In genomic region chr15:100591835-100592234, GRCh38 we compare ENCODE assay signal across 20 cellular contexts. TPM values are rescaled to one million over a fixed set of nuclear protein-coding genes. Genes with fewer than 3 reads are reported as not detected.
DNase-seq lines count a peak whose midpoint lies in the region; ATAC-seq lines count a peak whose summit lies in the region.
"Had no signal": no experiment of that assay in that cellular context is flagged by ENCODE, and none has a peak within 500 bp of the region (broad histone marks: within the 10 kb centered on the region; RNA-seq: fewer than 3 reads in every experiment).

No MANE protein-coding gene starts in this region.

- H3K36me3 Mint-ChIP-seq in activated T-cell treated with anti-CD3 and anti-CD28 coated beads, Interleukin-2, amount 50 U/mL, for 72 hours (ENCODE audit: insufficient read depth in 2 of 2), result peaks cover 23 to 48% of the 10 kb centered on the region in 2 donors
- peaks cover 28% of the 10 kb centered on the region for H3K36me3 Mint-ChIP-seq in activated T-cell treated with anti-CD3 and anti-CD28 coated beads, Interleukin-2, amount 50 U/mL, for 4 hours (ENCODE audit: insufficient read depth)
- peaks cover 18% of the 10 kb centered on the region for H3K36me3 Mint-ChIP-seq in T-cell
- H3K36me3 Mint-ChIP-seq in activated T-helper 2 cell treated with anti-CD3 and anti-CD28 coated beads, Interferon-gamma antibody, Interleukin-2, Interleukin-4, amounts not matched to agents 10 μg/mL and 5 μg/mL and 100 μg/mL, durations not matched to agents 14 hours and 24 hours and 36 hours (ENCODE audit: low read depth), result peaks cover 69% of the 10 kb centered on the region

- peaks cover 5 to 8% of the 10 kb centered on the region in 2 donors for H3K9me3 Mint-ChIP-seq in activated T-cell treated with anti-CD3 and anti-CD28 coated beads, Interleukin-2, amount 50 U/mL, for 72 hours
- H3K9me3 Mint-ChIP-seq in activated T-cell treated with anti-CD3 and anti-CD28 coated beads, Interleukin-2, amount 50 U/mL, for 4 hours, result no peaks in the 10 kb centered on the region
- no peaks in the 10 kb centered on the region for H3K9me3 Mint-ChIP-seq in T-cell
- H3K9me3 Mint-ChIP-seq in activated T-helper 2 cell treated with anti-CD3 and anti-CD28 coated beads, Interferon-gamma antibody, Interleukin-2, Interleukin-4, amounts not matched to agents 10 μg/mL and 5 μg/mL and 100 μg/mL, durations not matched to agents 14 hours and 24 hours and 36 hours, result peaks cover 40% of the 10 kb centered on the region

- peaks cover 74% of the 10 kb centered on the region for H3K4me1 Mint-ChIP-seq in activated T-cell treated with anti-CD3 and anti-CD28 coated beads, Interleukin-2, amount 50 U/mL, for 72 hours (ENCODE audit: low read depth)
- H3K4me1 Mint-ChIP-seq in activated T-cell treated with anti-CD3 and anti-CD28 coated beads, Interleukin-2, amount 50 U/mL, for 4 hours (ENCODE audit: low read depth), result peaks cover 68% of the 10 kb centered on the region
- peaks cover 68 to 77% (median 71%) of the 10 kb centered on the region in 3 donors for H3K4me1 Mint-ChIP-seq in T-cell
- H3K4me1 Mint-ChIP-seq in activated T-helper 2 cell treated with anti-CD3 and anti-CD28 coated beads, Interferon-gamma antibody, Interleukin-2, Interleukin-4, amounts not matched to agents 10 μg/mL and 5 μg/mL and 100 μg/mL, durations not matched to agents 14 hours and 24 hours and 36 hours (ENCODE audit: low read depth), result peaks cover 36% of the 10 kb centered on the region
- H3K4me1 Mint-ChIP-seq: H9 had no signal

- CTCF ChIA-PET in T-cell (lab: Charles Lee), result no interaction called here

- POLR2A ChIA-PET in T-cell (lab: Charles Lee), result interaction anchor here in 1 of 2 donors (0.6 kb wide), 1 partner anchor 633 kb away, joined by 3 read pairs; no protein-coding TSS in a partner anchor

- H3K4me3 Mint-ChIP-seq in activated T-cell treated with anti-CD3 and anti-CD28 coated beads, Interleukin-2, amount 50 U/mL, for 72 hours, result peak overlapping the region; percentile 13 to 33
- no peak overlapping the region for H3K4me3 Mint-ChIP-seq in activated T-cell treated with anti-CD3 and anti-CD28 coated beads, Interleukin-2, amount 50 U/mL, for 4 hours
- peak overlapping the region in 1 of 3 donors; percentile 6 for H3K4me3 Mint-ChIP-seq in T-cell
- H3K4me3 Mint-ChIP-seq in activated T-helper 2 cell treated with anti-CD3 and anti-CD28 coated beads, Interferon-gamma antibody, Interleukin-2, Interleukin-4, amounts not matched to agents 10 μg/mL and 5 μg/mL and 100 μg/mL, durations not matched to agents 14 hours and 24 hours and 36 hours (ENCODE audit: low read depth), result no peak overlapping the region
- H3K4me3 Mint-ChIP-seq: H9 had no signal

- intact Hi-C loops in activated T-helper 2 cell treated with anti-CD3 and anti-CD28 coated beads, Interferon-gamma antibody, Interleukin-2, Interleukin-4, amounts not matched to agents 10 μg/mL and 5 μg/mL and 100 μg/mL, durations not matched to agents 14 hours and 24 hours and 36 hours (cut with micrococcal nuclease), result loop anchor here (10.0 kb wide), 2 partner anchors 613 to 767 kb away; no protein-coding TSS in a partner anchor

- no peaks in the 10 kb centered on the region for H3K27me3 Mint-ChIP-seq in activated T-cell treated with anti-CD3 and anti-CD28 coated beads, Interleukin-2, amount 50 U/mL, for 72 hours (ENCODE audit: low read depth)
- no peaks in the 10 kb centered on the region for H3K27me3 Mint-ChIP-seq in activated T-cell treated with anti-CD3 and anti-CD28 coated beads, Interleukin-2, amount 50 U/mL, for 4 hours (ENCODE audit: low read depth)
- no peaks in the 10 kb centered on the region for H3K27me3 Mint-ChIP-seq in T-cell
- no peaks in the 10 kb centered on the region for H3K27me3 Mint-ChIP-seq in activated T-helper 2 cell treated with anti-CD3 and anti-CD28 coated beads, Interferon-gamma antibody, Interleukin-2, Interleukin-4, amounts not matched to agents 10 μg/mL and 5 μg/mL and 100 μg/mL, durations not matched to agents 14 hours and 24 hours and 36 hours (ENCODE audit: low read depth)

- peak overlapping the region; percentile 47 for H3K27ac Mint-ChIP-seq in activated T-cell treated with anti-CD3 and anti-CD28 coated beads, Interleukin-2, amount 50 U/mL, for 72 hours
- H3K27ac Mint-ChIP-seq in T-cell, result peak overlapping the region; percentile 28 to 82
- peak overlapping the region; percentile 56 for H3K27ac Mint-ChIP-seq in activated T-helper 2 cell treated with anti-CD3 and anti-CD28 coated beads, Interferon-gamma antibody, Interleukin-2, Interleukin-4, amounts not matched to agents 10 μg/mL and 5 μg/mL and 100 μg/mL, durations not matched to agents 14 hours and 24 hours and 36 hours
- H3K27ac Mint-ChIP-seq: H9 had no signal

- DNase-seq in activated T-cell treated with anti-CD3 and anti-CD28 coated beads, Interleukin-2, amount 50 U/mL, for 72 hours, result no peak
- no peak for DNase-seq in activated T-cell treated with anti-CD3 and anti-CD28 coated beads, Interleukin-2, amount 50 U/mL, for 4 hours
- DNase-seq in T-cell (no peak), cerebellar cortex (ENCODE audit: low spot score) (no peak)
- no peak for DNase-seq in activated T-helper 2 cell treated with anti-CD3 and anti-CD28 coated beads, Interferon-gamma antibody, Interleukin-2, Interleukin-4, amounts not matched to agents 10 μg/mL and 5 μg/mL and 100 μg/mL, durations not matched to agents 14 hours and 24 hours and 36 hours (ENCODE audit: low spot score)
- no peak for DNase-seq in stimulated activated naive CD8-positive, alpha-beta T cell treated with anti-CD3 and anti-CD28 coated beads, Interleukin-15, Interleukin-2, amounts not matched to agents 100 U/mL and 50 U/mL, for 24 hours
- DNase-seq in stimulated activated CD4-positive, alpha-beta T cell treated with anti-CD3 and anti-CD28 coated beads, Interleukin-2, amount 100 ng/mL, for 48 hours, result no peak
- DNase-seq: ACHN, C1 segment of cervical spinal cord, DMS 273 treated with DMSO at 0.1 percent for 48 hours, DND-41, H9, NCI-H1417 treated with DMSO at 0.1 percent for 48 hours, NCI-H187 treated with DMSO at 0.1 percent for 48 hours, NCI-H2227 treated with DMSO at 0.1 percent for 48 hours, NCI-H524, NCI-H82, PC-3, RPMI8226, SHP77 treated with DMSO at 0.1 percent for 48 hours had no signal

- peak; percentile 33 for ATAC-seq in activated T-cell treated with anti-CD3 and anti-CD28 coated beads, Interleukin-2, amount 50 U/mL, for 72 hours (replicated peaks in 1 of 2)
- no peak for ATAC-seq in activated T-cell treated with anti-CD3 and anti-CD28 coated beads, Interleukin-2, amount 50 U/mL, for 4 hours
- no peak for ATAC-seq in T-cell (replicated peaks in 1 of 4)
- peak; percentile 50 for ATAC-seq in stimulated activated naive CD8-positive, alpha-beta T cell treated with anti-CD3 and anti-CD28 coated beads, Interleukin-15, Interleukin-2, amounts not matched to agents 100 U/mL and 50 U/mL, for 24 hours
- ATAC-seq: PC-3 had no signal

RNA-seq across cellular contexts. Expression of gene LINS1, which starts 10.1 kb away (rescaled TPM):
- 10 to 100 TPM; 41.6 to 51.2 TPM for total RNA-seq in activated T-cell treated with anti-CD3 and anti-CD28 coated beads, Interleukin-2, amount 50 U/mL, for 72 hours
- 10 to 100 TPM; 47.9 to 56.7 (median 51.9) TPM for total RNA-seq in activated T-cell treated with anti-CD3 and anti-CD28 coated beads, Interleukin-2, amount 50 U/mL, for 4 hours
- total RNA-seq in T-cell, result 10 to 100 TPM; 42.9 to 88.1 (median 77.0) TPM
- total RNA-seq in activated T-helper 2 cell treated with anti-CD3 and anti-CD28 coated beads, Interferon-gamma antibody, Interleukin-2, Interleukin-4, amounts not matched to agents 10 μg/mL and 5 μg/mL and 100 μg/mL, durations not matched to agents 14 hours and 24 hours and 36 hours, result 39.2 and 46.8 TPM in 2 replicates

RNA-seq across cellular contexts. Expression of gene ASB7, which starts 10.6 kb away (rescaled TPM):
- total RNA-seq in activated T-cell treated with anti-CD3 and anti-CD28 coated beads, Interleukin-2, amount 50 U/mL, for 72 hours, result 10 to 100 TPM; 35.7 TPM
- total RNA-seq in activated T-cell treated with anti-CD3 and anti-CD28 coated beads, Interleukin-2, amount 50 U/mL, for 4 hours, result 10 to 100 TPM; 12.1 to 16.0 (median 15.5) TPM
- 10 to 100 TPM; 17.7 to 24.8 (median 21.8) TPM for total RNA-seq in T-cell
- total RNA-seq in activated T-helper 2 cell treated with anti-CD3 and anti-CD28 coated beads, Interferon-gamma antibody, Interleukin-2, Interleukin-4, amounts not matched to agents 10 μg/mL and 5 μg/mL and 100 μg/mL, durations not matched to agents 14 hours and 24 hours and 36 hours, result 18.0 and 19.9 TPM in 2 replicates

Comparison
In these comparisons a context has a peak if more than half of its experiments do, and no peak if none do; other contexts are left out.
1. ATAC-seq: peak in activated T-cell treated with anti-CD3 and anti-CD28 coated beads, Interleukin-2, amount 50 U/mL, for 72 hours (2 of 2) and stimulated activated naive CD8-positive, alpha-beta T cell treated with anti-CD3 and anti-CD28 coated beads, Interleukin-15, Interleukin-2, amounts not matched to agents 100 U/mL and 50 U/mL, for 24 hours (single experiment); none in activated T-cell treated with anti-CD3 and anti-CD28 coated beads, Interleukin-2, amount 50 U/mL, for 4 hours (0 of 2) and T-cell (0 of 4).
2. H3K4me3 Mint-ChIP-seq: peak in activated T-cell treated with anti-CD3 and anti-CD28 coated beads, Interleukin-2, amount 50 U/mL, for 72 hours (2 of 2); none in activated T-cell treated with anti-CD3 and anti-CD28 coated beads, Interleukin-2, amount 50 U/mL, for 4 hours (single experiment) and activated T-helper 2 cell treated with anti-CD3 and anti-CD28 coated beads, Interferon-gamma antibody, Interleukin-2, Interleukin-4, amounts not matched to agents 10 μg/mL and 5 μg/mL and 100 μg/mL, durations not matched to agents 14 hours and 24 hours and 36 hours (single experiment).
3. Peak in every context shown above with its lines, with median percentiles within 50 percentile points of each other: H3K27ac Mint-ChIP-seq.